Comparison of ENCODE assay signal across 9 cellular contexts in genomic region chr10:93465806-93466675, GRCh38. TPM values are rescaled to one million over a fixed set of nuclear protein-coding genes. Genes with fewer than 3 reads are reported as not detected.
DNase-seq lines count a peak whose midpoint lies in the region; FAIRE-seq and TF ChIP-seq lines count a peak whose summit lies in the region.
"Had no signal": no experiment of that assay in that cellular context is flagged by ENCODE, and none has a peak within 500 bp of the region (broad histone marks: within the 10 kb centered on the region; RNA-seq: fewer than 3 reads in every experiment).

No MANE protein-coding gene starts in this region.

- no peak overlapping the region for H3K27ac Mint-ChIP-seq in activated T-cell treated with anti-CD3 and anti-CD28 coated beads, Interleukin-2, amount 50 U/mL, for 24 hours

- H3K27me3 ChIP-seq in adipocyte (replicated peaks; ENCODE audit: control insufficient read depth, insufficient read depth, low read length) (no peaks in the 10 kb centered on the region), left ventricle myocardium inferior (ENCODE audit: low read depth) (no peaks in the 10 kb centered on the region), small intestine (ENCODE audit: control insufficient read depth in 2 of 2, insufficient read depth in 2 of 2, low read length in 2 of 2) (no peaks in the 10 kb centered on the region)

- WGBS in small intestine, 3 donors, result 4 to 33% (median 25%) methylated on average over 8 of the region's 8 CpGs

- H3K4me3 ChIP-seq in adipocyte (ENCODE audit: low read length) (peak overlapping the region; percentile 10), left ventricle myocardium inferior (peak overlapping the region; percentile 43), small intestine (ENCODE audit: low read depth in 1 of 2, low read length in 2 of 2) (no peak overlapping the region)

- peak overlapping the region; percentile 98 for H3K27ac ChIP-seq in 22Rv1
- peak overlapping the region; percentile 93 for H3K27ac ChIP-seq in left ventricle myocardium inferior (replicated peaks)
- H3K27ac ChIP-seq in small intestine (ENCODE audit: low read depth in 1 of 2, low read length in 1 of 2), result peak overlapping the region; percentile 52 to 86

- intact Hi-C loops in left ventricle myocardium inferior (cut with micrococcal nuclease), result no loop called here

- FAIRE-seq in HTR-8/SVneo (lab: Jason Lieb, UNC), result peak; percentile 44
- FAIRE-seq in small intestine (lab: Jason Lieb, UNC), result no peak

- TF ChIP-seq CTCF in 22Rv1 (IDR thresholded peaks at IDR 0.05), result no peak
- no peak for TF ChIP-seq CTCF in left ventricle myocardium inferior (IDR thresholded peaks at IDR 0.05; ENCODE audit: borderline replicate concordance)

- peaks cover 48% of the 10 kb centered on the region for H3K4me1 Mint-ChIP-seq in activated T-cell treated with anti-CD3 and anti-CD28 coated beads, Interleukin-2, amount 50 U/mL, for 24 hours (ENCODE audit: low read depth)

- peaks cover 9% of the 10 kb centered on the region for H3K36me3 ChIP-seq in adipocyte (ENCODE audit: control insufficient read depth, insufficient read depth, low read length, severe bottlenecking)
- H3K36me3 ChIP-seq in left ventricle myocardium inferior, result no peaks in the 10 kb centered on the region
- H3K36me3 ChIP-seq in small intestine (ENCODE audit: control insufficient read depth in 2 of 2, insufficient read depth in 2 of 2, low read length in 2 of 2), result no peaks in the 10 kb centered on the region

- DNase-seq in HTR-8/SVneo (ENCODE audit: insufficient read length, low spot score) (peak; percentile 84), adipocyte (ENCODE audit: low read depth) (peak; percentile 96), left ventricle myocardium inferior (peak; percentile 75), small intestine (peak; percentile 83)
- no peak for DNase-seq in stimulated activated CD4-positive, alpha-beta T cell treated with anti-CD3 and anti-CD28 coated beads, Interleukin-2, amount 100 ng/mL, for 24 hours
- no peak for DNase-seq in activated T-cell treated with anti-CD3 and anti-CD28 coated beads, Interleukin-2, amount 50 U/mL, for 24 hours
- DNase-seq in activated CD4-positive, alpha-beta T cell treated with anti-CD3 and anti-CD28 coated beads for 48 hours, result no peak
- DNase-seq: DND-41 had no signal

- H3K9ac ChIP-seq in adipocyte (ENCODE audit: low read length), result peak overlapping the region; percentile 87

- no peaks in the 10 kb centered on the region for H3K27me3 Mint-ChIP-seq in activated T-cell treated with anti-CD3 and anti-CD28 coated beads, Interleukin-2, amount 50 U/mL, for 24 hours

- H3K9me3 ChIP-seq in adipocyte (ENCODE audit: control insufficient read depth, low read length) (no peaks in the 10 kb centered on the region), left ventricle myocardium inferior (replicated peaks) (no peaks in the 10 kb centered on the region), small intestine (ENCODE audit: control insufficient read depth, low read depth) (no peaks in the 10 kb centered on the region)

- peaks cover 86% of the 10 kb centered on the region for H3K4me1 ChIP-seq in adipocyte (ENCODE audit: control insufficient read depth, insufficient read depth, low read length)
- peaks cover 79% of the 10 kb centered on the region for H3K4me1 ChIP-seq in left ventricle myocardium inferior
- peaks cover 0 to 10% of the 10 kb centered on the region in 2 donors for H3K4me1 ChIP-seq in small intestine (ENCODE audit: control insufficient read depth in 2 of 2, insufficient read depth in 1 of 2, low read depth in 1 of 2, low read length in 1 of 2)

- no peak overlapping the region for H3K4me3 Mint-ChIP-seq in activated T-cell treated with anti-CD3 and anti-CD28 coated beads, Interleukin-2, amount 50 U/mL, for 24 hours

- H3K9me3 Mint-ChIP-seq in activated T-cell treated with anti-CD3 and anti-CD28 coated beads, Interleukin-2, amount 50 U/mL, for 24 hours, result no peaks in the 10 kb centered on the region

- peaks cover 29% of the 10 kb centered on the region for H3K36me3 Mint-ChIP-seq in activated T-cell treated with anti-CD3 and anti-CD28 coated beads, Interleukin-2, amount 50 U/mL, for 24 hours (ENCODE audit: low read depth)

RNA-seq across cellular contexts. Expression of gene MYOF, which starts 16.1 kb away (rescaled TPM):
- 43.6 TPM for total RNA-seq in left ventricle myocardium inferior
- 10 to 100 TPM in 1 of 3 donors, 1 to 10 TPM in 2; 1.6 to 20.6 (median 2.0) TPM for polyA plus RNA-seq in small intestine

RNA-seq across cellular contexts. Expression of gene CEP55, which starts 30.4 kb away (rescaled TPM):
- 0.66 TPM for total RNA-seq in left ventricle myocardium inferior
- polyA plus RNA-seq in small intestine, result 10 to 100 TPM in 1 of 3 donors, 1 to 10 TPM in 1, under 1 TPM in 1; 0.27 to 21.7 (median 1.1) TPM

Comparison
In these comparisons a context has a peak if more than half of its experiments do, and no peak if none do; other contexts are left out.
1. DNase-seq: peak in HTR-8/SVneo (single experiment), adipocyte (single experiment), left ventricle myocardium inferior (single experiment) and small intestine (single experiment); none in stimulated activated CD4-positive, alpha-beta T cell treated with anti-CD3 and anti-CD28 coated beads, Interleukin-2, amount 100 ng/mL, for 24 hours (0 of 2), activated T-cell treated with anti-CD3 and anti-CD28 coated beads, Interleukin-2, amount 50 U/mL, for 24 hours (single experiment) and activated CD4-positive, alpha-beta T cell treated with anti-CD3 and anti-CD28 coated beads for 48 hours (single experiment).
2. H3K4me3 ChIP-seq: peak in adipocyte (single experiment) and left ventricle myocardium inferior (single experiment); none in small intestine (0 of 2).
3. Peak in every context shown above with its lines, with median percentiles within 50 percentile points of each other: H3K27ac ChIP-seq.